1 cellular context compared by ENCODE assay signal in the genomic region with DNA sequence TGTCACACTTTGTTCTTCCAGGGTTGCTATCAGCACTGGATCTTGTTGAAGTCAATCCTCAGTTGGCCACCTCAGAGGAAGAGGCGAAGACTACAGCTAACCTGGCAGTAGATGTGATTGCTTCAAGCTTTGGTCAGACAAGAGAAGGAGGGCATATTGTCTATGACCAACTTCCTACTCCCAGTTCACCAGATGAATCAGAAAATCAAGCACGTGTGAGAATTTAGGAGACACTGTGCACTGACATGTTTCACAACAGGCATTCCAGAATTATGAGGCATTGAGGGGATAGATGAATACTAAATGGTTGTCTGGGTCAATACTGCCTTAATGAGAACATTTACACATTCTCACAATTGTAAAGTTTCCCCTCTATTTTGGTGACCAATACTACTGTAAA.
A peak's percentile ranks its signal among the peaks of the same experiment; 100 is the strongest.
TF ChIP-seq lines count a peak whose summit lies in the region.

No MANE protein-coding gene starts in this region.

TF ChIP-seq in IMR-90, 13 proteins besides CTCF, POLR2A, EP300 and RAD21:
- peak; percentile 92 for TF ChIP-seq BHLHE40 (IDR thresholded peaks at IDR 0.05; ENCODE audit: low read depth, low read length)
- no peak for TF ChIP-seq CHD1 (IDR thresholded peaks at IDR 0.05; ENCODE audit: low read depth, low read length)
- no peak for TF ChIP-seq RFX5 (IDR thresholded peaks at IDR 0.05; ENCODE audit: low read depth, low read length)
- no peak for TF ChIP-seq SMC3 (IDR thresholded peaks at IDR 0.05; ENCODE audit: low read depth, low read length)
- TF ChIP-seq, protein P1, sequence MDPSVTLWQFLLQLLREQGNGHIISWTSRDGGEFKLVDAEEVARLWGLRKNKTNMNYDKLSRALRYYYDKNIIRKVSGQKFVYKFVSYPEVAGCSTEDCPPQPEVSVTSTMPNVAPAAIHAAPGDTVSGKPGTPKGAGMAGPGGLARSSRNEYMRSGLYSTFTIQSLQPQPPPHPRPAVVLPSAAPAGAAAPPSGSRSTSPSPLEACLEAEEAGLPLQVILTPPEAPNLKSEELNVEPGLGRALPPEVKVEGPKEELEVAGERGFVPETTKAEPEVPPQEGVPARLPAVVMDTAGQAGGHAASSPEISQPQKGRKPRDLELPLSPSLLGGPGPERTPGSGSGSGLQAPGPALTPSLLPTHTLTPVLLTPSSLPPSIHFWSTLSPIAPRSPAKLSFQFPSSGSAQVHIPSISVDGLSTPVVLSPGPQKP (IDR thresholded peaks at IDR 0.05; ENCODE audit: borderline replicate concordance, low read depth, low read length): no peak
- TF ChIP-seq NFE2L2 (IDR thresholded peaks at IDR 0.05; ENCODE audit: low read depth, low read length): no peak
- TF ChIP-seq MXI1 (IDR thresholded peaks at IDR 0.05; ENCODE audit: borderline replicate concordance, low read depth, low read length): no peak
- TF ChIP-seq CEBPB (IDR thresholded peaks at IDR 0.05; ENCODE audit: low read depth, low read length): peak; percentile 88
- TF ChIP-seq FOS (IDR thresholded peaks at IDR 0.05; ENCODE audit: low read depth, low read length): 0 out of 2 replicates have a peak, but pooled peaks have one; percentile 11
